Comparison of ENCODE assay signal across 1 cellular context in the genomic region with DNA sequence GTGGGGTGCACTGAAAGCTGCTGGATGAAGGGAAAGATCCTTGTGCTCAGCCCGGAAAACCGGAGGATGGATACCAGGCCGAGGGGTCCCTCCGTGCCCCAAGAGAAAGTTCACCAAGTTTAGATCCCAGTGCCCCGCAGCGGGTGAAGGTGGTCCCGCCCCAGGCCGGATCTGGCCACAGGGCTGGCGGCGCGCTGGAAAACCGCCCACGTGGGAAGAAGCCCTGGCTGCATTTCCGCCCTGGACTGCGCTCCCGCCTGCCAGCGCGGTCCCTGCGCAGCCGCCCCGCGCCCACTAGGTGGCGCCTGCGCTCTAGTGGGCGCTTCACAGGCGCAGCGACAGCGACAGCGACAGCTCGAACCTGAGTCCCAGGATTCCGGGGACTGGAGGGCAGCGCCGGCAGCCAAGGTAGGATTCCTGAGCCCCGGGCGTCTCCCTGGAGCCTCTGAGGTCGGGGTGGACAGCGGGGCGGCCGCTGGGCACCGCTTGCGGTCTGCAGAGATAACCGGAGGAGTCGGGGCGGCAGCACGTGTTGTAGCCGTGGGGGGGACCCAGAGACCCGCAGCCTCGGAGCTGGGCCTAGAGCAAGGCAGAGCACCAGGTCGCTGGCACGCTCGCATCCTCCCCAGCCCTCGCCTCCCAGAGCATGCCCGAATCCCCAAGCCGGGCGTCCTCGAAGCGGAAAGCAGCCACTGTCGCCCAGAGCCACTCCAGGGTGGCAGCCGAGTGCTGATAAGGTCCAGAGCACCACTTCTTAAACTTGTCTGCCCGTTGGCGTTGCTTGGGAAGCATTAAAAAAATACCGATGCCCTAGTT.
TF ChIP-seq lines count a peak whose summit lies in the region.

A gene with protein sequence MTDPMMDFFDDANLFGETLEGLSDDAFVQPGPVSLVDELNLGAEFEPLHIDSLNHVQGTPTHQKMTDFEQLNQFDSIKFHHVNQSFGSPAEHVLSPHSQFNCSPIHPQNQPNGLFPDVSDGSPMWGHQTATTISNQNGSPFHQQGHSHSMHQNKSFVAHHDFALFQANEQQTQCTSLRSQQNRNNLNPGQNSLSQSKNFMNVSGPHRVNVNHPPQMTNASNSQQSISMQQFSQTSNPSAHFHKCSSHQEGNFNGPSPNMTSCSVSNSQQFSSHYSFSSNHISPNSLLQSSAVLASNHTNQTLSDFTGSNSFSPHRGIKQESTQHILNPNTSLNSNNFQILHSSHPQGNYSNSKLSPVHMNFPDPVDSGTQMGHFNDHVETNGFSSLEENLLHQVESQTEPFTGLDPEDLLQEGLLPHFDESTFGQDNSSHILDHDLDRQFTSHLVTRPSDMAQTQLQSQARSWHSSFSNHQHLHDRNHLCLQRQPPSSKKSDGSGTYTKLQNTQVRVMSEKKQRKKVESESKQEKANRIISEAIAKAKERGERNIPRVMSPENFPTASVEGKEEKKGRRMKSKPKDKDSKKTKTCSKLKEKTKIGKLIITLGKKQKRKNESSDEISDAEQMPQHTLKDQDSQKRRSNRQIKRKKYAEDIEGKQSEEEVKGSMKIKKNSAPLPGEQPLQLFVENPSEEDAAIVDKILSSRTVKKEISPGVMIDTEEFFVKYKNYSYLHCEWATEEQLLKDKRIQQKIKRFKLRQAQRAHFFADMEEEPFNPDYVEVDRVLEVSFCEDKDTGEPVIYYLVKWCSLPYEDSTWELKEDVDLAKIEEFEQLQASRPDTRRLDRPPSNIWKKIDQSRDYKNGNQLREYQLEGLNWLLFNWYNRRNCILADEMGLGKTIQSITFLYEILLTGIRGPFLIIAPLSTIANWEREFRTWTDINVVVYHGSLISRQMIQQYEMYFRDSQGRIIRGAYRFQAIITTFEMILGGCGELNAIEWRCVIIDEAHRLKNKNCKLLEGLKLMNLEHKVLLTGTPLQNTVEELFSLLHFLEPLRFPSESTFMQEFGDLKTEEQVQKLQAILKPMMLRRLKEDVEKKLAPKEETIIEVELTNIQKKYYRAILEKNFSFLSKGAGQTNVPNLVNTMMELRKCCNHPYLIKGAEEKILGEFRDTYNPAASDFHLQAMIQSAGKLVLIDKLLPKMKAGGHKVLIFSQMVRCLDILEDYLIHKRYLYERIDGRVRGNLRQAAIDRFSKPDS (N-terminal part only) (plus strand): TSS at position 322 of the 816 bp plus-strand sequence. CDS start 101,099 bp downstream, outside the sequence.

TF ChIP-seq in H1, 55 proteins besides CTCF, POLR2A, EP300 and RAD21 (continues in another document):
- peak; percentile 62; the same call in 1 of the 2 replicates for TF ChIP-seq TEAD4 (IDR thresholded peaks at IDR 0.05; ENCODE audit: low read depth, low read length)
- no peak for TF ChIP-seq BRCA1 (IDR thresholded peaks at IDR 0.05; ENCODE audit: low read depth, low read length)
- peak; percentile 59 for TF ChIP-seq PHF8 (conservative IDR thresholded peaks at IDR 0.05; ENCODE audit: low read depth, low read length)
- TF ChIP-seq CREB1 (IDR thresholded peaks at IDR 0.05): peak; percentile 62
- peak; percentile 82 for TF ChIP-seq ASH2L (IDR thresholded peaks at IDR 0.05; ENCODE audit: low read length)
- TF ChIP-seq TAF7 (optimal IDR thresholded peaks at IDR 0.05; ENCODE audit: borderline replicate concordance, low read depth, low read length): no peak
- TF ChIP-seq, protein P1, sequence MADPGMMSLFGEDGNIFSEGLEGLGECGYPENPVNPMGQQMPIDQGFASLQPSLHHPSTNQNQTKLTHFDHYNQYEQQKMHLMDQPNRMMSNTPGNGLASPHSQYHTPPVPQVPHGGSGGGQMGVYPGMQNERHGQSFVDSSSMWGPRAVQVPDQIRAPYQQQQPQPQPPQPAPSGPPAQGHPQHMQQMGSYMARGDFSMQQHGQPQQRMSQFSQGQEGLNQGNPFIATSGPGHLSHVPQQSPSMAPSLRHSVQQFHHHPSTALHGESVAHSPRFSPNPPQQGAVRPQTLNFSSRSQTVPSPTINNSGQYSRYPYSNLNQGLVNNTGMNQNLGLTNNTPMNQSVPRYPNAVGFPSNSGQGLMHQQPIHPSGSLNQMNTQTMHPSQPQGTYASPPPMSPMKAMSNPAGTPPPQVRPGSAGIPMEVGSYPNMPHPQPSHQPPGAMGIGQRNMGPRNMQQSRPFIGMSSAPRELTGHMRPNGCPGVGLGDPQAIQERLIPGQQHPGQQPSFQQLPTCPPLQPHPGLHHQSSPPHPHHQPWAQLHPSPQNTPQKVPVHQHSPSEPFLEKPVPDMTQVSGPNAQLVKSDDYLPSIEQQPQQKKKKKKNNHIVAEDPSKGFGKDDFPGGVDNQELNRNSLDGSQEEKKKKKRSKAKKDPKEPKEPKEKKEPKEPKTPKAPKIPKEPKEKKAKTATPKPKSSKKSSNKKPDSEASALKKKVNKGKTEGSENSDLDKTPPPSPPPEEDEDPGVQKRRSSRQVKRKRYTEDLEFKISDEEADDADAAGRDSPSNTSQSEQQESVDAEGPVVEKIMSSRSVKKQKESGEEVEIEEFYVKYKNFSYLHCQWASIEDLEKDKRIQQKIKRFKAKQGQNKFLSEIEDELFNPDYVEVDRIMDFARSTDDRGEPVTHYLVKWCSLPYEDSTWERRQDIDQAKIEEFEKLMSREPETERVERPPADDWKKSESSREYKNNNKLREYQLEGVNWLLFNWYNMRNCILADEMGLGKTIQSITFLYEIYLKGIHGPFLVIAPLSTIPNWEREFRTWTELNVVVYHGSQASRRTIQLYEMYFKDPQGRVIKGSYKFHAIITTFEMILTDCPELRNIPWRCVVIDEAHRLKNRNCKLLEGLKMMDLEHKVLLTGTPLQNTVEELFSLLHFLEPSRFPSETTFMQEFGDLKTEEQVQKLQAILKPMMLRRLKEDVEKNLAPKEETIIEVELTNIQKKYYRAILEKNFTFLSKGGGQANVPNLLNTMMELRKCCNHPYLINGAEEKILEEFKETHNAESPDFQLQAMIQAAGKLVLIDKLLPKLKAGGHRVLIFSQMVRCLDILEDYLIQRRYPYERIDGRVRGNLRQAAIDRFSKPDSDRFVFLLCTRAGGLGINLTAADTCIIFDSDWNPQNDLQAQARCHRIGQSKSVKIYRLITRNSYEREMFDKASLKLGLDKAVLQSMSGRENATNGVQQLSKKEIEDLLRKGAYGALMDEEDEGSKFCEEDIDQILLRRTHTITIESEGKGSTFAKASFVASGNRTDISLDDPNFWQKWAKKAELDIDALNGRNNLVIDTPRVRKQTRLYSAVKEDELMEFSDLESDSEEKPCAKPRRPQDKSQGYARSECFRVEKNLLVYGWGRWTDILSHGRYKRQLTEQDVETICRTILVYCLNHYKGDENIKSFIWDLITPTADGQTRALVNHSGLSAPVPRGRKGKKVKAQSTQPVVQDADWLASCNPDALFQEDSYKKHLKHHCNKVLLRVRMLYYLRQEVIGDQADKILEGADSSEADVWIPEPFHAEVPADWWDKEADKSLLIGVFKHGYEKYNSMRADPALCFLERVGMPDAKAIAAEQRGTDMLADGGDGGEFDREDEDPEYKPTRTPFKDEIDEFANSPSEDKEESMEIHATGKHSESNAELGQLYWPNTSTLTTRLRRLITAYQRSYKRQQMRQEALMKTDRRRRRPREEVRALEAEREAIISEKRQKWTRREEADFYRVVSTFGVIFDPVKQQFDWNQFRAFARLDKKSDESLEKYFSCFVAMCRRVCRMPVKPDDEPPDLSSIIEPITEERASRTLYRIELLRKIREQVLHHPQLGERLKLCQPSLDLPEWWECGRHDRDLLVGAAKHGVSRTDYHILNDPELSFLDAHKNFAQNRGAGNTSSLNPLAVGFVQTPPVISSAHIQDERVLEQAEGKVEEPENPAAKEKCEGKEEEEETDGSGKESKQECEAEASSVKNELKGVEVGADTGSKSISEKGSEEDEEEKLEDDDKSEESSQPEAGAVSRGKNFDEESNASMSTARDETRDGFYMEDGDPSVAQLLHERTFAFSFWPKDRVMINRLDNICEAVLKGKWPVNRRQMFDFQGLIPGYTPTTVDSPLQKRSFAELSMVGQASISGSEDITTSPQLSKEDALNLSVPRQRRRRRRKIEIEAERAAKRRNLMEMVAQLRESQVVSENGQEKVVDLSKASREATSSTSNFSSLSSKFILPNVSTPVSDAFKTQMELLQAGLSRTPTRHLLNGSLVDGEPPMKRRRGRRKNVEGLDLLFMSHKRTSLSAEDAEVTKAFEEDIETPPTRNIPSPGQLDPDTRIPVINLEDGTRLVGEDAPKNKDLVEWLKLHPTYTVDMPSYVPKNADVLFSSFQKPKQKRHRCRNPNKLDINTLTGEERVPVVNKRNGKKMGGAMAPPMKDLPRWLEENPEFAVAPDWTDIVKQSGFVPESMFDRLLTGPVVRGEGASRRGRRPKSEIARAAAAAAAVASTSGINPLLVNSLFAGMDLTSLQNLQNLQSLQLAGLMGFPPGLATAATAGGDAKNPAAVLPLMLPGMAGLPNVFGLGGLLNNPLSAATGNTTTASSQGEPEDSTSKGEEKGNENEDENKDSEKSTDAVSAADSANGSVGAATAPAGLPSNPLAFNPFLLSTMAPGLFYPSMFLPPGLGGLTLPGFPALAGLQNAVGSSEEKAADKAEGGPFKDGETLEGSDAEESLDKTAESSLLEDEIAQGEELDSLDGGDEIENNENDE (IDR thresholded peaks at IDR 0.05; ENCODE audit: insufficient replicate concordance, low read length): no peak
- no peak for TF ChIP-seq RFX5 (IDR thresholded peaks at IDR 0.05; ENCODE audit: borderline replicate concordance, low read depth, low read length)
- TF ChIP-seq CEBPB (IDR thresholded peaks at IDR 0.05; ENCODE audit: low read depth, low read length): no peak
- TF ChIP-seq E2F6 (IDR thresholded peaks at IDR 0.05): peak; percentile 90
- 0 out of 4 replicates have a peak, but pooled peaks of 1 of the 2 experiments have one; percentile 41 for TF ChIP-seq HDAC2 (IDR thresholded peaks at IDR 0.05; ENCODE audit: borderline replicate concordance in 1 of 2, low read depth in 2 of 2, low read length in 2 of 2)
- no peak for TF ChIP-seq SP2 (IDR thresholded peaks at IDR 0.05; ENCODE audit: low read length)
- TF ChIP-seq NANOG (IDR thresholded peaks at IDR 0.05; ENCODE audit: insufficient read depth, low read depth, low read length, poor library complexity, severe bottlenecking): peak; percentile 25
- no peak for TF ChIP-seq CBX8 (IDR thresholded peaks at IDR 0.05; ENCODE audit: borderline replicate concordance, low read depth, low read length)
- no peak for TF ChIP-seq CTBP2 (IDR thresholded peaks at IDR 0.05; ENCODE audit: borderline replicate concordance, insufficient read depth, insufficient read length, low read length)
- TF ChIP-seq RBBP5 (IDR thresholded peaks at IDR 0.05; ENCODE audit: borderline replicate concordance, low read depth, low read length): no peak; the same call in 1 of the 2 replicates
- 0 out of 2 replicates have a peak, but pooled peaks have one; percentile 33 for TF ChIP-seq TCF12 (IDR thresholded peaks at IDR 0.05; ENCODE audit: low read depth, low read length)
- peak; percentile 40; the same call in 1 of the 2 replicates for TF ChIP-seq YY1 (IDR thresholded peaks at IDR 0.05; ENCODE audit: low read depth, low read length)
- TF ChIP-seq GTF2F1 (IDR thresholded peaks at IDR 0.05; ENCODE audit: borderline replicate concordance, low read depth, low read length): no peak
- no peak for TF ChIP-seq FOSL1 (IDR thresholded peaks at IDR 0.05; ENCODE audit: insufficient read depth, low read depth, low read length)
- TF ChIP-seq ATF3 (IDR thresholded peaks at IDR 0.05; ENCODE audit: insufficient read depth, low read depth, low read length): peak; percentile 65; the same call in 1 of the 2 replicates
- peak; percentile 25 for TF ChIP-seq POLR2AphosphoS5 (IDR thresholded peaks at IDR 0.05; ENCODE audit: low read depth, low read length)
- TF ChIP-seq SP4 (IDR thresholded peaks at IDR 0.05; ENCODE audit: low read length): no peak
- TF ChIP-seq SAP30 (IDR thresholded peaks at IDR 0.05; ENCODE audit: insufficient read depth, insufficient replicate concordance, low read length): no peak
- TF ChIP-seq HDAC6 (IDR thresholded peaks at IDR 0.05; ENCODE audit: low read depth, low read length): no peak
- peak; percentile 41 for TF ChIP-seq JUND (IDR thresholded peaks at IDR 0.05; ENCODE audit: low read length)
- no peak for TF ChIP-seq CHD1 (IDR thresholded peaks at IDR 0.05; ENCODE audit: low read depth, low read length)
- TF ChIP-seq CHD2 (IDR thresholded peaks at IDR 0.05; ENCODE audit: low read length): peak; percentile 35; the same call in 1 of the 2 replicates
- TF ChIP-seq BACH1 (IDR thresholded peaks at IDR 0.05; ENCODE audit: low read length): no peak
- TF ChIP-seq EZH2 (IDR thresholded peaks at IDR 0.05; ENCODE audit: low read depth, low read length, severe bottlenecking): no peak
- TF ChIP-seq KDM5A (IDR thresholded peaks at IDR 0.05; ENCODE audit: low read length): no peak
- peak; percentile 78; the same call in 1 of the 2 replicates for TF ChIP-seq EGR1 (IDR thresholded peaks at IDR 0.05; ENCODE audit: borderline replicate concordance, low read depth, low read length)
- no peak; the same call in 1 of the 2 replicates for TF ChIP-seq KDM1A (IDR thresholded peaks at IDR 0.05; ENCODE audit: borderline replicate concordance, low read length)
- peak; percentile 81 for TF ChIP-seq MAX (IDR thresholded peaks at IDR 0.05)
- no peak for TF ChIP-seq BCL11A (IDR thresholded peaks at IDR 0.05; ENCODE audit: low read depth in 2 of 2, low read length in 2 of 2)
- peak; percentile 28; the same call in 1 of the 2 replicates for TF ChIP-seq NRF1 (IDR thresholded peaks at IDR 0.05; ENCODE audit: low read depth, low read length)
- TF ChIP-seq, protein P2, sequence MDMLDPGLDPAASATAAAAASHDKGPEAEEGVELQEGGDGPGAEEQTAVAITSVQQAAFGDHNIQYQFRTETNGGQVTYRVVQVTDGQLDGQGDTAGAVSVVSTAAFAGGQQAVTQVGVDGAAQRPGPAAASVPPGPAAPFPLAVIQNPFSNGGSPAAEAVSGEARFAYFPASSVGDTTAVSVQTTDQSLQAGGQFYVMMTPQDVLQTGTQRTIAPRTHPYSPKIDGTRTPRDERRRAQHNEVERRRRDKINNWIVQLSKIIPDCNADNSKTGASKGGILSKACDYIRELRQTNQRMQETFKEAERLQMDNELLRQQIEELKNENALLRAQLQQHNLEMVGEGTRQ (IDR thresholded peaks at IDR 0.05; ENCODE audit: low read length): peak; percentile 73
- TF ChIP-seq ATF2 (IDR thresholded peaks at IDR 0.05; ENCODE audit: low read length): no peak
- TF ChIP-seq CBX5 (IDR thresholded peaks at IDR 0.05; ENCODE audit: low read depth, low read length): no peak
